Comparison of ENCODE assay signal across 27 cellular contexts in the genomic region with DNA sequence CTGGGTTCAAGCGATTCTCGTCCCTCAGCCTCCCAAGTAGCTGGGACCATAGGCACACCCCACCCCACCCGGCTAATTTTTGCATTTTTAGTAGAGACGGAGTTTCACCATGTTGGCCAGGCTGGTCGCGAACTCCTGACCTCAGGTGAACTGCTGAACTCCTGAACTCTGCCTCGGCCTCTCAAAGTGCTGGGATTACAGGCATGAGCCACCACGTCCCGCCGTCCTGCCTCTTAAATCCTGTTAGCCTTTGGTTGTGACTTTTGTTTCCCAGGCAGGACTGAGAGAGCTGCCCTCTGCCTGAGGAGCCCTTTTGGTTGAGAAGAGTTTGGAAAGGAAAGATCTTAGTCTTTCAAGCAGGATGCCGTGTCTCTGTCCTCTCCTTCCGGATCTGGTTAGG.
"Had no signal": no experiment of that assay in that cellular context is flagged by ENCODE, and none has a peak within 500 bp of the region (broad histone marks: within the 10 kb centered on the region; RNA-seq: fewer than 3 reads in every experiment).

No MANE protein-coding gene starts in this region.

- H3K27ac ChIP-seq: left lung, lower lobe of right lung, ovary, right atrium auricular region, skin epidermis, stomach, testis, thyroid gland, transverse colon, upper lobe of left lung, vagina had no signal

- H3K36me3 Mint-ChIP-seq: immature natural killer cell; mesothelial cell of epicardium; naive B cell; natural killer cell; stimulated activated naive B cell treated with anti-CD40 and anti-IgM and Interleukin-4, amounts not matched to agents 10 μg/mL and 1 μg/mL and 100 μg/mL, for 72 hours had no signal

- H3K27ac Mint-ChIP-seq: mesothelial cell of epicardium; naive B cell; natural killer cell; progenitor cell of endocrine pancreas; stimulated activated naive B cell treated with anti-CD40 and anti-IgM and Interleukin-4, amounts not matched to agents 10 μg/mL and 1 μg/mL and 100 μg/mL, for 72 hours had no signal

- H3K36me3 ChIP-seq: left lung, lower lobe of right lung, ovary, right atrium auricular region, stomach, thyroid gland, transverse colon, upper lobe of left lung, vagina had no signal

- H3K9me3 ChIP-seq: left lung, lower lobe of right lung, ovary, right atrium auricular region, stomach, testis, thyroid gland, transverse colon, upper lobe of left lung, vagina had no signal

- H3K27me3 ChIP-seq: ovary, right atrium auricular region, testis, thyroid gland, upper lobe of left lung, vagina had no signal

- H3K9me3 Mint-ChIP-seq: immature natural killer cell; naive B cell; natural killer cell; stimulated activated naive B cell treated with anti-CD40 and anti-IgM and Interleukin-4, amounts not matched to agents 10 μg/mL and 1 μg/mL and 100 μg/mL, for 72 hours had no signal

- H3K4me3 ChIP-seq: left lung, lower lobe of right lung, ovary, right atrium auricular region, skin epidermis, stomach, testis, thyroid gland, transverse colon, upper lobe of left lung, vagina had no signal

- H3K4me3 Mint-ChIP-seq: immature natural killer cell; mesothelial cell of epicardium; natural killer cell; stimulated activated naive B cell treated with anti-CD40 and anti-IgM and Interleukin-4, amounts not matched to agents 10 μg/mL and 1 μg/mL and 100 μg/mL, for 72 hours had no signal

- H3K4me1 Mint-ChIP-seq: immature natural killer cell, mesothelial cell of epicardium, natural killer cell had no signal

- DNase-seq: hypothalamus; immature natural killer cell; kidney; left colon; left lung; lower lobe of right lung; mammary epithelial cell; mesendoderm; naive B cell; natural killer cell; ovary; stimulated activated CD4-positive, alpha-beta T cell treated with anti-CD3 and anti-CD28 coated beads, Interleukin-12 subunit alpha, Interleukin-12 subunit beta, amount 100 ng/mL, for 4 hours; stimulated activated CD4-positive, alpha-beta T cell treated with anti-CD3 and anti-CD28 coated beads, Interleukin-15, amount 100 ng/mL, for 24 hours; stimulated activated CD4-positive, alpha-beta T cell treated with anti-CD3 and anti-CD28 coated beads, Interleukin-2, amount 100 ng/mL, for 24 hours; stimulated activated CD4-positive, alpha-beta T cell treated with anti-CD3 and anti-CD28 coated beads, Interleukin-4, amount 100 ng/mL, for 1 hour; stimulated activated naive B cell treated with anti-CD40 and anti-IgM and Interleukin-4, amounts not matched to agents 10 μg/mL and 1 μg/mL and 100 μg/mL, for 72 hours; stimulated activated naive CD8-positive, alpha-beta T cell treated with anti-CD3 and anti-CD28 coated beads, Interleukin-15, Interleukin-2, amounts not matched to agents 100 U/mL and 50 U/mL, for 24 hours; stomach; testis; thyroid gland; transverse colon; upper lobe of left lung had no signal

- H3K4me1 ChIP-seq: left lung, lower lobe of right lung, right atrium auricular region, stomach, testis, upper lobe of left lung, vagina had no signal
